10 cellular contexts compared by ENCODE assay signal in the genomic region with DNA sequence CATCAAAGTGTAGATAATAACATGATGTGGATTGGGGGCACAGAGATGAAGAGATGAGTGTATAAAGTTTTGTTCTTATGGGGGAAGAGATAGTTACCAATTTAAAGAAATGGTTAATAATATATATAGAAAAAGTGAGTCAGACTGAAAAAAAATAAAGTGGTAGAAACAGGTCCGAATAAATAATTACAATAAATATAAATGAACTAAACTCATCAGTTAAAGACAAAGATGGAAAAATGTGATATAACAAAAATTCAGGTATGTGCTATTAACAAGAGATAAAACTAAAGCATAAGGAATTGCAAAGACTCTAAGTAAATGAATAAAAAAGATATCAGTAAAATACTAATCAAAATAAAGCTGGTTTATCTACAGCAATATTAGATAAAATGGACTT.
"Had no signal": no experiment of that assay in that cellular context is flagged by ENCODE, and none has a peak within 500 bp of the region (broad histone marks: within the 10 kb centered on the region; RNA-seq: fewer than 3 reads in every experiment).

No MANE protein-coding gene starts in this region.

- H3K9ac ChIP-seq: GM23248, KMS-11 had no signal

- H3K4me1 ChIP-seq: HAP-1 had no signal

- H3K36me3 ChIP-seq: HAP-1 had no signal

- H3K9me3 ChIP-seq: HAP-1 had no signal

- H2AFZ ChIP-seq: GM23248 had no signal

- H3K4me2 ChIP-seq: KMS-11 had no signal

- FAIRE-seq: HTR-8/SVneo had no signal

- DNase-seq: GM23248, GOT3, H7, HFFc6, IMR-90, KBM-7 had no signal

- H3K4me3 ChIP-seq: GM23248, HAP-1 had no signal

- ATAC-seq: HCT116 had no signal

- H3K27ac ChIP-seq: GM23248, KMS-11 had no signal
